9 cellular contexts compared by ENCODE assay signal in genomic region chr10:17923728-17924127, GRCh38. TPM values are rescaled to one million over a fixed set of nuclear protein-coding genes. Genes with fewer than 3 reads are reported as not detected.
A peak's percentile ranks its signal among the peaks of the same experiment; 100 is the strongest.
DNase-seq lines count a peak whose midpoint lies in the region; ATAC-seq and TF ChIP-seq lines count a peak whose summit lies in the region.
"Had no signal": no experiment of that assay in that cellular context is flagged by ENCODE, and none has a peak within 500 bp of the region (broad histone marks: within the 10 kb centered on the region; RNA-seq: fewer than 3 reads in every experiment).

No MANE protein-coding gene starts in this region.

- no peak for TF ChIP-seq EP300 in sigmoid colon (IDR thresholded peaks at IDR 0.05)

- H3K36me3 ChIP-seq in sigmoid colon = no peaks in the 10 kb centered on the region

- H3K4me1 ChIP-seq in sigmoid colon = peaks cover 0 to 22% (median 7%) of the 10 kb centered on the region in 4 donors

- H3K27ac ChIP-seq in sigmoid colon = peak overlapping the region in 2 of 4 donors; percentile 63 to 66

- peak; percentile 87 for ATAC-seq in SK-N-SH treated with all-trans-retinoic acid at 6 μM for 48 hours
- ATAC-seq in GM19397 (IDR thresholded peaks at IDR 0.05; ENCODE audit: unreplicated experiment) = no peak
- ATAC-seq in GM19395 (IDR thresholded peaks at IDR 0.05; ENCODE audit: unreplicated experiment) = no peak

- no peak for TF ChIP-seq POLR2A in sigmoid colon (IDR thresholded peaks at IDR 0.05)

- WGBS in sigmoid colon, 2 donors = 18 to 64% methylated on average over 4 of the region's 4 CpGs

- TF ChIP-seq CTCF in fibroblast of villous mesenchyme (IDR thresholded peaks at IDR 0.05; ENCODE audit: insufficient read depth, low read depth, low read length) = no peak
- TF ChIP-seq CTCF in sigmoid colon (IDR thresholded peaks at IDR 0.05) = no peak

- DNase-seq in ELR (ENCODE audit: low read depth) (peak; percentile 92), fibroblast of villous mesenchyme (ENCODE audit: low read depth) (peak; percentile 11), sigmoid colon (peak; percentile 83), NCI-H1048 (lab: John Stamatoyannopoulos, UW) (no peak)
- DNase-seq in effector CD4-positive, alpha-beta T cell = no peak
- DNase-seq: NCI-H748 treated with DMSO at 0.1 percent for 48 hours had no signal

- intact Hi-C loops in sigmoid colon (cut with DNase I) = loop anchor here (5.0 kb wide), 1 partner anchor 139 kb away; no protein-coding TSS in a partner anchor

- no peaks in the 10 kb centered on the region for H3K27me3 ChIP-seq in sigmoid colon

- no peak overlapping the region for H3K4me3 ChIP-seq in fibroblast of villous mesenchyme (ENCODE audit: low read depth, low read length)
- H3K4me3 ChIP-seq in sigmoid colon = no peak overlapping the region

- H3K9me3 ChIP-seq in sigmoid colon = no peaks in the 10 kb centered on the region

TF ChIP-seq in SK-N-SH treated with all-trans-retinoic acid at 6 μM for 48 hours, 23 proteins besides CTCF, POLR2A, EP300 and RAD21:
- TF ChIP-seq CSDC2 (CRISPR knock-in tag; IDR thresholded peaks at IDR 0.05) (no peak), BACH2 (CRISPR knock-in tag; IDR thresholded peaks at IDR 0.05; ENCODE audit: borderline replicate concordance) (no peak), ESRRG (CRISPR knock-in tag; IDR thresholded peaks at IDR 0.05) (no peak), POU6F1 (CRISPR knock-in tag; IDR thresholded peaks at IDR 0.05; ENCODE audit: borderline replicate concordance, low read depth) (no peak), ZFP3 (CRISPR knock-in tag; IDR thresholded peaks at IDR 0.05) (no peak), ZNF70 (CRISPR knock-in tag; IDR thresholded peaks at IDR 0.05) (no peak), ZNF565 (CRISPR knock-in tag; conservative IDR thresholded peaks at IDR 0.05; ENCODE audit: low read depth) (no peak), ZC3H10 (CRISPR knock-in tag; IDR thresholded peaks at IDR 0.05) (no peak), ISL1 (CRISPR knock-in tag; IDR thresholded peaks at IDR 0.05) (no peak), RARB (CRISPR knock-in tag; IDR thresholded peaks at IDR 0.05) (no peak), TOX (CRISPR knock-in tag; IDR thresholded peaks at IDR 0.05; ENCODE audit: borderline replicate concordance) (no peak), CSRNP3 (CRISPR knock-in tag; IDR thresholded peaks at IDR 0.05) (no peak), ZNF8 (CRISPR knock-in tag; IDR thresholded peaks at IDR 0.05) (no peak), PATZ1 (CRISPR knock-in tag; IDR thresholded peaks at IDR 0.05; ENCODE audit: borderline replicate concordance) (no peak), ZFP30 (CRISPR knock-in tag; IDR thresholded peaks at IDR 0.05) (no peak), OSR1 (CRISPR knock-in tag; IDR thresholded peaks at IDR 0.05) (no peak)

RNA-seq across cellular contexts. Expression of gene SLC39A12, which starts 28.0 kb away (rescaled TPM):
- not detected in 2 replicates for total RNA-seq in fibroblast of villous mesenchyme
- under 1 TPM in 2 of 4 donors, not detected in 2; 0.14 to 0.16 TPM for total RNA-seq in sigmoid colon
- polyA plus RNA-seq in sigmoid colon = not detected

Comparison
In these comparisons a context has a peak if more than half of its experiments do, and no peak if none do; other contexts are left out.
1. DNase-seq: peak in ELR (single experiment), fibroblast of villous mesenchyme (single experiment) and sigmoid colon (single experiment); none in effector CD4-positive, alpha-beta T cell (single experiment) and NCI-H1048 (single experiment).